17 cellular contexts compared by ENCODE assay signal in the genomic region with DNA sequence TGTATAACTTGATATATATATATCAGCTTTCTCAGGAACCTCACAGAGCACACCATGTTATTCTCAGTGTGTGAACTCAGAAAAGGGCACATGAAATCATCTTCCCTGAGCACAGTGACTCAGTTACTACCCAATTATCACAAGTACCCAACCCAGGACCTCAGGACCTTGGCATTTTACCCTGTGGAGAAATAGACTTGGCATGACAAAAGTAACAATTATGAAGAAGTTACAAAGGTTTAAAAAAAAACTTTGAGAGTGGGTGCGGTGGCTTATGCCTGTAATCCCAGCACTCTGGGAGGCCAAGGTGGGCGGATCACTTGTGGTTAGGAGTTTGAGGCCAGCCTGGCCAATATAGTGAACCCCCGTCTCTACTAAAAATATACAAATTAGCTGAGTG. TPM values are rescaled to one million over a fixed set of nuclear protein-coding genes. Genes with fewer than 3 reads are reported as not detected.
DNase-seq lines count a peak whose midpoint lies in the region; ATAC-seq and TF ChIP-seq lines count a peak whose summit lies in the region.
"Had no signal": no experiment of that assay in that cellular context is flagged by ENCODE, and none has a peak within 500 bp of the region (broad histone marks: within the 10 kb centered on the region; RNA-seq: fewer than 3 reads in every experiment).

No MANE protein-coding gene starts in this region.

- H3K27ac Mint-ChIP-seq in HFFc6 = no peak overlapping the region
- no peak overlapping the region for H3K27ac Mint-ChIP-seq in activated T-helper 17 cell treated with anti-CD3 and anti-CD28 coated beads, Interleukin-2, amount 50 U/mL, for 72 hours
- H3K27ac Mint-ChIP-seq: CD4-positive, CD25-positive, alpha-beta regulatory T cell had no signal

- no peak overlapping the region for H3K4me3 Mint-ChIP-seq in HFFc6
- H3K4me3 Mint-ChIP-seq in activated T-helper 17 cell treated with anti-CD3 and anti-CD28 coated beads, Interleukin-2, amount 50 U/mL, for 72 hours = no peak overlapping the region
- H3K4me3 Mint-ChIP-seq: CD4-positive, CD25-positive, alpha-beta regulatory T cell had no signal

- no peak for TF ChIP-seq CTCF in HFFc6 (IDR thresholded peaks at IDR 0.05)
- TF ChIP-seq CTCF in fibroblast of mammary gland (conservative IDR thresholded peaks at IDR 0.05; ENCODE audit: control insufficient read depth, insufficient read depth, low read depth, low read length) = no peak

- H3K4me3 ChIP-seq in fibroblast of mammary gland (ENCODE audit: control insufficient read depth, low read depth, low read length) = no peak overlapping the region
- H3K4me3 ChIP-seq: SK-N-MC had no signal

- H3K36me3 Mint-ChIP-seq in HFFc6 (ENCODE audit: low read depth) = no peaks in the 10 kb centered on the region
- no peaks in the 10 kb centered on the region for H3K36me3 Mint-ChIP-seq in activated T-helper 17 cell treated with anti-CD3 and anti-CD28 coated beads, Interleukin-2, amount 50 U/mL, for 72 hours (ENCODE audit: low read depth)
- H3K36me3 Mint-ChIP-seq: CD4-positive, CD25-positive, alpha-beta regulatory T cell had no signal

- H3K9me3 Mint-ChIP-seq in HFFc6 = no peaks in the 10 kb centered on the region
- H3K9me3 Mint-ChIP-seq in activated T-helper 17 cell treated with anti-CD3 and anti-CD28 coated beads, Interleukin-2, amount 50 U/mL, for 72 hours = no peaks in the 10 kb centered on the region
- H3K9me3 Mint-ChIP-seq: CD4-positive, CD25-positive, alpha-beta regulatory T cell had no signal

- DNase-seq in AG08395 (ENCODE audit: low spot score) (peak; percentile 29), HFFc6 (peak; percentile 31), fibroblast of mammary gland (ENCODE audit: low read depth) (peak; percentile 52), NCI-H1436 (lab: John Stamatoyannopoulos, UW) (no peak), NCI-H2227 treated with DMSO at 0.1 percent for 48 hours (lab: John Stamatoyannopoulos, UW) (no peak), retina (no peak), nucleus accumbens (lab: John Stamatoyannopoulos, UW) (no peak)
- DNase-seq: CD4-positive, CD25-positive, alpha-beta regulatory T cell; DMS53; GDM1; Karpas-422; NCI-H1048; NCI-H1694; NCI-H2107 had no signal

- ATAC-seq in activated T-helper 17 cell treated with anti-CD3 and anti-CD28 coated beads, Interleukin-2, amount 50 U/mL, for 72 hours (replicated peaks) = peak; percentile 31

- peaks cover 12% of the 10 kb centered on the region for H3K27me3 Mint-ChIP-seq in HFFc6 (ENCODE audit: insufficient read depth)
- H3K27me3 Mint-ChIP-seq in activated T-helper 17 cell treated with anti-CD3 and anti-CD28 coated beads, Interleukin-2, amount 50 U/mL, for 72 hours = peaks cover 14% of the 10 kb centered on the region

- peaks cover 42% of the 10 kb centered on the region for H3K4me1 Mint-ChIP-seq in HFFc6 (ENCODE audit: low read depth)
- H3K4me1 Mint-ChIP-seq in activated T-helper 17 cell treated with anti-CD3 and anti-CD28 coated beads, Interleukin-2, amount 50 U/mL, for 72 hours = peaks cover 5% of the 10 kb centered on the region

RNA-seq across cellular contexts. Expression of gene ONECUT1, which starts 52.4 kb away (rescaled TPM):
- under 1 TPM in 4 of 6 experiments, not detected in 2; 0.16 to 0.38 (median 0.23) TPM for total RNA-seq in HFFc6 (2021; fragmentation: NEBNext Ultra II Directional; extraction: Animal tissue kit (Norgen Biotek cat#: 25700))
- not detected for total RNA-seq in activated T-helper 17 cell treated with anti-CD3 and anti-CD28 coated beads, Interleukin-2, amount 50 U/mL, for 72 hours
- total RNA-seq: A172; CD4-positive, CD25-positive, alpha-beta regulatory T cell had no signal

RNA-seq across cellular contexts. Expression of gene ATOSA, which starts 58.5 kb away (rescaled TPM):
- 10 to 100 TPM; 17.3 to 28.2 (median 22.0) TPM for total RNA-seq in HFFc6 (2021; fragmentation: NEBNext Ultra II Directional; extraction: Animal tissue kit (Norgen Biotek cat#: 25700))
- 10 to 100 TPM; 30.7 to 40.6 TPM for total RNA-seq in activated T-helper 17 cell treated with anti-CD3 and anti-CD28 coated beads, Interleukin-2, amount 50 U/mL, for 72 hours

Comparison
In these comparisons a context has a peak if more than half of its experiments do, and no peak if none do; other contexts are left out.
1. DNase-seq: peak in AG08395 (single experiment), HFFc6 (single experiment) and fibroblast of mammary gland (single experiment); none in NCI-H1436 (single experiment), NCI-H2227 treated with DMSO at 0.1 percent for 48 hours (single experiment), retina (single experiment) and nucleus accumbens (0 of 56).